Comparison of ENCODE assay signal across 21 cellular contexts in genomic region chr9:113573303-113573958, GRCh38.
A peak's percentile ranks its signal among the peaks of the same experiment; 100 is the strongest.
DNase-seq lines count a peak whose midpoint lies in the region; ATAC-seq, FAIRE-seq and TF ChIP-seq lines count a peak whose summit lies in the region.
"Had no signal": no experiment of that assay in that cellular context is flagged by ENCODE, and none has a peak within 500 bp of the region (broad histone marks: within the 10 kb centered on the region; RNA-seq: fewer than 3 reads in every experiment).

No MANE protein-coding gene starts in this region.

- dilution Hi-C loops in IMR-90 (cut with HindIII; ENCODE audit: low sequenced_read_pairs, unreplicated experiment): no loop called here

- TF ChIP-seq CTCF in IMR-90 (conservative IDR thresholded peaks at IDR 0.05; ENCODE audit: low read depth, low read length) (no peak), H1 (IDR thresholded peaks at IDR 0.05; ENCODE audit: control extremely low read depth in 1 of 3, insufficient read depth in 1 of 3, low read depth in 1 of 3, low read length in 3 of 3) (no peak), gastrocnemius medialis (IDR thresholded peaks at IDR 0.05 in 4 of 5, conservative IDR thresholded peaks at IDR 0.05 in 1 of 5) (no peak), brain microvascular endothelial cell (IDR thresholded peaks at IDR 0.05; ENCODE audit: low read depth, low read length, missing control alignments) (no peak)

- TF ChIP-seq RAD21 in IMR-90 (IDR thresholded peaks at IDR 0.05; ENCODE audit: low read length) (no peak), H1 (IDR thresholded peaks at IDR 0.05 in 1 of 2, conservative IDR thresholded peaks at IDR 0.05 in 1 of 2; ENCODE audit: low read depth in 2 of 2, low read length in 2 of 2) (no peak)

- H4K91ac ChIP-seq in IMR-90 (ENCODE audit: insufficient read depth, low read depth, low read length) (no peak overlapping the region), H1 (replicated peaks; ENCODE audit: insufficient read length, low read length) (no peak overlapping the region)

- H2AFZ ChIP-seq in IMR-90 (replicated peaks; ENCODE audit: low read length, poor library complexity): no peak overlapping the region
- no peak overlapping the region for H2AFZ ChIP-seq in H1 (ENCODE audit: low read length)
- H2AFZ ChIP-seq: neural progenitor cell had no signal

- H2AK9ac ChIP-seq in IMR-90 (replicated peaks; ENCODE audit: low read depth, low read length, poor library complexity): peak overlapping the region; percentile 33

- H3K4me1 ChIP-seq in IMR-90 (ENCODE audit: control insufficient read depth, insufficient read depth, low read length) (peaks cover 27% of the 10 kb centered on the region), H1 (replicated peaks in 1 of 4; ENCODE audit: control insufficient read depth in 3 of 4, insufficient read depth in 4 of 4, low read length in 3 of 4) (peaks cover 0 to 14% (median 7%) of the 10 kb centered on the region in 4 experiments; a peak in 6 of 7 replicates), gastrocnemius medialis (peaks cover 50 to 58% of the 10 kb centered on the region in 2 donors)
- H3K4me1 ChIP-seq: neural progenitor cell had no signal

- no peaks in the 10 kb centered on the region for H3K27me3 ChIP-seq in IMR-90 (ENCODE audit: control insufficient read depth, insufficient read depth, low read length)
- no peaks in the 10 kb centered on the region for H3K27me3 ChIP-seq in H1 (replicated peaks in 1 of 4; ENCODE audit: control insufficient read depth in 3 of 4, extremely low read depth in 1 of 4, insufficient read depth in 3 of 4, low read length in 3 of 4)
- no peaks in the 10 kb centered on the region for H3K27me3 ChIP-seq in gastrocnemius medialis
- no peaks in the 10 kb centered on the region for H3K27me3 ChIP-seq in brain microvascular endothelial cell (replicated peaks)
- H3K27me3 ChIP-seq: foreskin keratinocyte, neural progenitor cell, testis had no signal

- H3K14ac ChIP-seq in IMR-90 (replicated peaks; ENCODE audit: low read depth, low read length): no peak overlapping the region
- H3K14ac ChIP-seq in H1 (ENCODE audit: insufficient read length): no peak overlapping the region

- H4K20me1 ChIP-seq in IMR-90 (ENCODE audit: insufficient read depth, low read length) (peaks cover 7% of the 10 kb centered on the region; the same call in 1 of the 2 replicates), H1 (replicated peaks in 1 of 2; ENCODE audit: control insufficient read depth in 1 of 2, insufficient read depth in 2 of 2, low read length in 2 of 2) (no peaks in the 10 kb centered on the region)

- H4K8ac ChIP-seq in IMR-90 (ENCODE audit: low read depth in 2 of 2, low read length in 2 of 2) (no peak overlapping the region), H1 (ENCODE audit: extremely low read depth, insufficient read depth, low read length) (peak overlapping the region; percentile 35; the same call in 1 of the 2 replicates)

- no peak for ATAC-seq in IMR-90 (ENCODE audit: low read depth)
- ATAC-seq in left colon: no peak
- ATAC-seq in gastrocnemius medialis: peak; percentile 56 to 65
- ATAC-seq: HCT116 had no signal

- no peak for TF ChIP-seq EP300 in H1 (IDR thresholded peaks at IDR 0.05; ENCODE audit: borderline replicate concordance in 1 of 2, low read depth in 2 of 2, low read length in 2 of 2)

- intact Hi-C loops in IMR-90 (cut with micrococcal nuclease): no loop called here
- intact Hi-C loops in left colon (cut with DNase I, micrococcal nuclease): no loop called here
- intact Hi-C loops in gastrocnemius medialis (cut with DNase I; ENCODE audit: low total_unique reads): no loop called here

- no peak overlapping the region for H3K4me2 ChIP-seq in IMR-90 (ENCODE audit: low read depth, low read length)
- H3K4me2 ChIP-seq in H1 (ENCODE audit: insufficient read depth in 1 of 2, low read depth in 2 of 2, low read length in 2 of 2): no peak overlapping the region
- H3K4me2 ChIP-seq: neural progenitor cell, SK-N-SH had no signal

- H3K18ac ChIP-seq in IMR-90 (ENCODE audit: low read depth, low read length) (no peak overlapping the region), H1 (ENCODE audit: extremely low read depth, low read length) (no peak overlapping the region)

- H2BK5ac ChIP-seq in IMR-90 (ENCODE audit: low read depth, low read length, poor library complexity, severe bottlenecking) (no peak overlapping the region), H1 (ENCODE audit: low read depth, low read length) (no peak overlapping the region)

- H2BK12ac ChIP-seq in H1 (ENCODE audit: low read depth, low read length): no peak overlapping the region

- no TSS peak for BruUV-seq in IMR-90 (replicated peaks; lab: Mats Ljungman, UMichigan)

- H4K5ac ChIP-seq in IMR-90 (ENCODE audit: low read depth, low read length) (no peak overlapping the region), H1 (ENCODE audit: insufficient read length, low read depth, low read length) (no peak overlapping the region)

- H3K56ac ChIP-seq in IMR-90 (ENCODE audit: extremely low read depth, insufficient read depth, low read length) (no peak overlapping the region), H1 (replicated peaks; ENCODE audit: insufficient read length, low read depth, low read length) (no peak overlapping the region)

- H3K23me2 ChIP-seq in H1 (ENCODE audit: low read depth, low read length): no peaks in the 10 kb centered on the region

- no peak overlapping the region for H3K4me3 ChIP-seq in IMR-90 (ENCODE audit: insufficient read depth, low read depth, low read length)
- H3K4me3 ChIP-seq in H1 (ENCODE audit: extremely low read depth in 1 of 4, insufficient read depth in 2 of 4, low read depth in 3 of 4, low read length in 4 of 4): no peak overlapping the region
- no peak overlapping the region for H3K4me3 ChIP-seq in gastrocnemius medialis
- no peak overlapping the region for H3K4me3 ChIP-seq in brain microvascular endothelial cell (ENCODE audit: low read depth, low read length)
- H3K4me3 ChIP-seq: neural progenitor cell, testis had no signal

- in situ Hi-C loops in IMR-90 (cut with MboI; ENCODE audit: low sequenced_read_pairs) (no loop called here), gastrocnemius medialis (cut with MboI; ENCODE audit: low sequenced_read_pairs in 4 of 4) (no loop called here), brain microvascular endothelial cell (cut with HindIII; ENCODE audit: low pct_ligation_motif_present, low sequenced_read_pairs) (no loop called here)

- H2BK20ac ChIP-seq in IMR-90 (ENCODE audit: low read depth, low read length) (no peak overlapping the region), H1 (ENCODE audit: low read length) (no peak overlapping the region)

- no peak for DNase-seq in IMR-90
- DNase-seq in H1 (ENCODE audit: low read depth in 1 of 2, low spot score in 2 of 2): no peak
- peak; percentile 2 to 5 for DNase-seq in left colon
- DNase-seq in gastrocnemius medialis: peak in 1 of 2 donors; percentile 58
- DNase-seq in brain microvascular endothelial cell: no peak
- DNase-seq in COLO829 (ENCODE audit: low spot score): no peak
- no peak for DNase-seq in mucosa of gallbladder (ENCODE audit: low spot score)
- DNase-seq in central memory CD4-positive, alpha-beta T cell: no peak
- DNase-seq: activated CD4-positive, alpha-beta T cell treated with anti-CD3 and anti-CD28 coated beads, Interleukin-2, amount 50 U/mL, for 4 hours; AML-193; DMS 273 treated with DMSO at 0.1 percent for 48 hours; foreskin keratinocyte; NCI-H2029; NCI-H524; OCI-M1; SK-N-SH; stimulated activated CD4-positive, alpha-beta T cell treated with anti-CD3 and anti-CD28 coated beads, Interleukin-4, amount 100 ng/mL, for 4 hours; testis had no signal

- POLR2A ChIA-PET in IMR-90 (lab: Charles Lee; ENCODE audit: unreplicated experiment): no interaction called here
- POLR2A ChIA-PET in H1 (lab: Charles Lee; ENCODE audit: partially characterized antibody): interaction anchor here (0.8 to 2.0 kb wide), 5 partner anchors 8 to 298 kb away, joined by 3 to 4 read pairs (median 3); partner anchors contain the start of genes CDC26 and PRPF4

- H2AK5ac ChIP-seq in IMR-90 (ENCODE audit: low read depth, low read length): peak overlapping the region; percentile 25; the same call in 1 of the 2 replicates
- no peak overlapping the region for H2AK5ac ChIP-seq in H1 (ENCODE audit: low read depth, low read length)

- peaks cover 31 to 77% of the 10 kb centered on the region in 2 experiments for H3K79me1 ChIP-seq in IMR-90 (ENCODE audit: low read depth in 1 of 2, low read length in 2 of 2)
- peaks cover 3% of the 10 kb centered on the region; the same call in 1 of the 2 replicates for H3K79me1 ChIP-seq in H1 (ENCODE audit: low read depth, low read length)

- H3K9me1 ChIP-seq in IMR-90 (ENCODE audit: insufficient read depth, low read length): peaks cover 44% of the 10 kb centered on the region

- H3K27ac ChIP-seq in IMR-90 (ENCODE audit: insufficient read depth, low read length): no peak overlapping the region
- no peak overlapping the region for H3K27ac ChIP-seq in H1 (ENCODE audit: low read depth, low read length)
- H3K27ac ChIP-seq in gastrocnemius medialis: peak overlapping the region; percentile 60 to 73 (median 70)
- no peak overlapping the region for H3K27ac ChIP-seq in brain microvascular endothelial cell
- H3K27ac ChIP-seq: foreskin keratinocyte, neural progenitor cell had no signal

- H3K36me3 ChIP-seq in IMR-90 (ENCODE audit: control insufficient read depth, insufficient read depth, low read length): no peaks in the 10 kb centered on the region; the same call in 1 of the 2 replicates
- H3K36me3 ChIP-seq in H1 (ENCODE audit: control insufficient read depth in 2 of 4, insufficient read depth in 4 of 4, low read length in 3 of 4): no peaks in the 10 kb centered on the region
- H3K36me3 ChIP-seq in gastrocnemius medialis: no peaks in the 10 kb centered on the region
- H3K36me3 ChIP-seq in brain microvascular endothelial cell (replicated peaks): no peaks in the 10 kb centered on the region
- H3K36me3 ChIP-seq: neural progenitor cell had no signal

- H3K9ac ChIP-seq in IMR-90 (ENCODE audit: low read depth, low read length) (no peak overlapping the region), H1 (replicated peaks in 1 of 4; ENCODE audit: extremely low read depth in 1 of 4, low read depth in 3 of 4, low read length in 3 of 4) (no peak overlapping the region)
- H3K9ac ChIP-seq: neural progenitor cell, SK-N-SH had no signal

- 100% methylated on average over 4 of the region's 9 CpGs; no CpG with 5 or more reads in 1 of the 2 experiments for WGBS in IMR-90 (ENCODE audit: extremely low coverage in 2 of 2, insufficient read length in 1 of 2), 2 experiments
- 94% methylated on average over 9 of the region's 9 CpGs; no CpG with 5 or more reads in 1 of the 2 experiments for WGBS in H1 (ENCODE audit: extremely low coverage in 1 of 2, insufficient coverage in 1 of 2, insufficient read length in 1 of 2, insufficient replicate concordance in 2 of 2, low coverage in 1 of 2, low lambda C conversion rate in 2 of 2, missing lambda C conversion rate in 1 of 2), 2 experiments

- H3K9me3 ChIP-seq in IMR-90 (ENCODE audit: control insufficient read depth, insufficient read depth, low read length): no peaks in the 10 kb centered on the region
- H3K9me3 ChIP-seq in H1 (ENCODE audit: insufficient read depth in 2 of 2, low read depth in 1 of 2, low read length in 1 of 2): no peaks in the 10 kb centered on the region
- no peaks in the 10 kb centered on the region for H3K9me3 ChIP-seq in gastrocnemius medialis
- H3K9me3 ChIP-seq: SK-N-SH, testis had no signal

- no peaks in the 10 kb centered on the region for H3K79me2 ChIP-seq in H1 (ENCODE audit: control insufficient read depth in 1 of 2, insufficient read depth in 2 of 2, low read length in 2 of 2)

- H3K23ac ChIP-seq in IMR-90 (ENCODE audit: low read depth, low read length) (no peak overlapping the region), H1 (ENCODE audit: insufficient read length) (no peak overlapping the region)

- H2BK15ac ChIP-seq in IMR-90 (ENCODE audit: low read depth, low read length): no peak overlapping the region
- no peak overlapping the region for H2BK15ac ChIP-seq in H1 (ENCODE audit: low read length)

- H3K4ac ChIP-seq in IMR-90 (ENCODE audit: low read depth, low read length) (no peak overlapping the region; the same call in 1 of the 2 replicates), H1 (replicated peaks; ENCODE audit: insufficient read length, low read depth, low read length) (no peak overlapping the region)

- CTCF ChIA-PET in IMR-90 (lab: Yijun Ruan, JAX) (interaction anchor here (0.6 kb wide), 1 partner anchor 47 kb away, joined by 4 read pairs; no protein-coding TSS in a partner anchor), H1 (lab: Charles Lee; ENCODE audit: partially characterized antibody) (interaction anchor here (0.8 to 2.8 kb wide), 9 partner anchors 10 to 291 kb away, joined by 3 to 12 read pairs (median 5); no protein-coding TSS in a partner anchor)

- FAIRE-seq in H1 (lab: Jason Lieb, UNC): no peak
- FAIRE-seq: TTC549 had no signal

- H2BK120ac ChIP-seq in IMR-90 (ENCODE audit: low read depth, low read length): no peak overlapping the region
- H2BK120ac ChIP-seq in H1 (replicated peaks; ENCODE audit: low read depth, low read length): no peak overlapping the region

- TF ChIP-seq POLR2A in IMR-90 (IDR thresholded peaks at IDR 0.05; ENCODE audit: low read depth, low read length) (no peak), H1 (IDR thresholded peaks at IDR 0.05; ENCODE audit: control extremely low read depth in 1 of 2, low read depth in 2 of 2, low read length in 2 of 2) (no peak), gastrocnemius medialis (IDR thresholded peaks at IDR 0.05) (no peak)

Comparison
In these comparisons a context has a peak if more than half of its experiments do, and no peak if none do; other contexts are left out.
1. ATAC-seq: peak in gastrocnemius medialis (2 of 2); none in IMR-90 (single experiment) and left colon (single experiment).
2. DNase-seq: peak in left colon (2 of 2); none in IMR-90 (single experiment), H1 (0 of 2), brain microvascular endothelial cell (single experiment), COLO829 (single experiment), mucosa of gallbladder (single experiment) and central memory CD4-positive, alpha-beta T cell (single experiment).
3. H3K27ac ChIP-seq: peak in gastrocnemius medialis (4 of 4); none in IMR-90 (single experiment), H1 (single experiment) and brain microvascular endothelial cell (single experiment).